8 cellular contexts compared by ENCODE assay signal in genomic region chr1:226798427-226799411, GRCh38.
A peak's percentile ranks its signal among the peaks of the same experiment; 100 is the strongest.
DNase-seq lines count a peak whose midpoint lies in the region; ATAC-seq and TF ChIP-seq lines count a peak whose summit lies in the region.

No MANE protein-coding gene starts in this region.

- H3K27me3 ChIP-seq in OCI-LY3 (ENCODE audit: low read depth, low read length) = peaks cover 14% of the 10 kb centered on the region

- H3K9ac ChIP-seq in OCI-LY3 (ENCODE audit: low read length) = no peak overlapping the region

- H3K4me1 ChIP-seq in OCI-LY3 (ENCODE audit: low read length) = no peaks in the 10 kb centered on the region

- H3K4me3 Mint-ChIP-seq in activated naive CD8-positive, alpha-beta T cell = peak overlapping the region; percentile 46
- H3K4me3 Mint-ChIP-seq in nephron progenitor cell = no peak overlapping the region

- no peak overlapping the region for H3K4me2 ChIP-seq in OCI-LY3 (ENCODE audit: low read length)

- no peaks in the 10 kb centered on the region for H3K36me3 ChIP-seq in OCI-LY3 (replicated peaks; ENCODE audit: low read depth, low read length)

- H3K9me3 ChIP-seq in OCI-LY3 (ENCODE audit: insufficient read depth, low read length) = no peaks in the 10 kb centered on the region

- H3K4me1 Mint-ChIP-seq in activated naive CD8-positive, alpha-beta T cell (ENCODE audit: low read depth) = peaks cover 32% of the 10 kb centered on the region
- H3K4me1 Mint-ChIP-seq in nephron progenitor cell = no peaks in the 10 kb centered on the region

- no peak overlapping the region for H3K27ac ChIP-seq in OCI-LY3 (ENCODE audit: low read length)

- H2AFZ ChIP-seq in OCI-LY3 (ENCODE audit: low read depth, low read length) = peak overlapping the region; percentile 45; the same call in 1 of the 2 replicates

- peak; percentile 74 for ATAC-seq in GM21528 (IDR thresholded peaks at IDR 0.05; ENCODE audit: low FRiP score, unreplicated experiment)

- peak overlapping the region; percentile 88 for H3K27ac Mint-ChIP-seq in activated naive CD8-positive, alpha-beta T cell
- H3K27ac Mint-ChIP-seq in nephron progenitor cell = no peak overlapping the region

- H3K79me2 ChIP-seq in OCI-LY3 (ENCODE audit: low read length) = no peaks in the 10 kb centered on the region

- no peak for TF ChIP-seq CTCF in OCI-LY3 (IDR thresholded peaks at IDR 0.05; ENCODE audit: low read depth, low read length)
- TF ChIP-seq CTCF in nephron progenitor cell (IDR thresholded peaks at IDR 0.05) = no peak

- no peaks in the 10 kb centered on the region for H3K27me3 Mint-ChIP-seq in activated naive CD8-positive, alpha-beta T cell
- peaks cover 16% of the 10 kb centered on the region for H3K27me3 Mint-ChIP-seq in nephron progenitor cell (ENCODE audit: low read depth, poor library complexity)

- peak; percentile 40 to 55 (median 54) for DNase-seq in stimulated activated CD4-positive, alpha-beta T cell treated with anti-CD3 and anti-CD28 coated beads, TNF-alpha, amount 100 ng/mL, for 48 hours (ENCODE audit: low read depth in 3 of 3)
- DNase-seq in SHP77 (lab: John Stamatoyannopoulos, UW) (no peak), NCI-H1105 (lab: John Stamatoyannopoulos, UW) (no peak), NCI-H1930 (lab: John Stamatoyannopoulos, UW) (no peak), nephron progenitor cell (no peak)

- H4K20me1 ChIP-seq in OCI-LY3 (ENCODE audit: insufficient read depth, low read length) = no peaks in the 10 kb centered on the region

- H3K4me3 ChIP-seq in OCI-LY3 (ENCODE audit: low read length) = no peak overlapping the region

- no peaks in the 10 kb centered on the region for H3K9me3 Mint-ChIP-seq in activated naive CD8-positive, alpha-beta T cell (ENCODE audit: low read depth)
- H3K9me3 Mint-ChIP-seq in nephron progenitor cell = no peaks in the 10 kb centered on the region

- H3K36me3 Mint-ChIP-seq in activated naive CD8-positive, alpha-beta T cell = no peaks in the 10 kb centered on the region
- H3K36me3 Mint-ChIP-seq in nephron progenitor cell (ENCODE audit: low read depth) = no peaks in the 10 kb centered on the region

Comparison
In these comparisons a context has a peak if more than half of its experiments do, and no peak if none do; other contexts are left out.
1. DNase-seq: peak in stimulated activated CD4-positive, alpha-beta T cell treated with anti-CD3 and anti-CD28 coated beads, TNF-alpha, amount 100 ng/mL, for 48 hours (3 of 3); none in SHP77 (0 of 2), NCI-H1105 (single experiment), NCI-H1930 (0 of 2) and nephron progenitor cell (single experiment).